ENCODE assay signal across 25 cellular contexts in the genomic region with DNA sequence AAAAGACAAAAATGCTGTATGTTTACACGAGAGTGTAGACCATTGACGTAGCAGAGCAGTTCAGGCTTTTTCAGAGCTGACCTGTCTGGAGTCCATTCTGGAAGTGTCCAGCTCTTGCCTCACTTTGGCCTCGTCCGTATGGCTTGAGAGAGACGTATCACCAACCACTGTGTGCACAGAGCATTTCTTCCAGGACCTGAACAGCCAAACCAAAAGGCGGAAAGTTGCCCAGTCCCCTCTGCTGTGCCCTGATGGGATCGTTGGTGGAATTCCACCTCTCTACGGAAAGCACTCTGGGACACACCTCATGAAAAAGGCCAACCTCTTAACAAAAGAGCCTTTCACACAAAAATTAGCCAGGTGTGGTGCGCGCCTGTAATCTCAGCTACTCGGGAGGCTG.
"Had no signal": no experiment of that assay in that cellular context is flagged by ENCODE, and none has a peak within 500 bp of the region (broad histone marks: within the 10 kb centered on the region; RNA-seq: fewer than 3 reads in every experiment).

No MANE protein-coding gene starts in this region.

- H3K36me3 ChIP-seq: breast epithelium, neural progenitor cell had no signal

- H3K27me3 ChIP-seq: breast epithelium, gastroesophageal sphincter, neural progenitor cell, stomach, tibial artery had no signal

- H3K4me1 ChIP-seq: breast epithelium, gastroesophageal sphincter, stomach had no signal

- H3K4me3 ChIP-seq: breast epithelium, gastroesophageal sphincter, neural progenitor cell, stomach, tibial artery had no signal

- H3K9ac ChIP-seq: neural progenitor cell had no signal

- H3K9me3 Mint-ChIP-seq: central memory CD8-positive, alpha-beta T cell; immature natural killer cell; memory B cell; naive thymus-derived CD4-positive, alpha-beta T cell; neural progenitor cell; stimulated activated naive B cell treated with anti-CD40 and anti-IgM and Interleukin-4, amounts not matched to agents 10 μg/mL and 1 μg/mL and 100 μg/mL, for 72 hours had no signal

- DNase-seq: activated CD4-positive, alpha-beta T cell treated with anti-CD3 and anti-CD28 coated beads for 4 hours; activated CD4-positive, alpha-beta T cell treated with anti-CD3 and anti-CD28 coated beads, Interleukin-2, amount 50 U/mL, for 4 hours; activated gamma-delta T cell treated with Interleukin-2 at 50 U/mL for 16 hours; activated naive CD4-positive, alpha-beta T cell treated with anti-CD3 and anti-CD28 coated beads, Interleukin-2, amount 50 U/mL, for 16 hours; effector CD8-positive, alpha-beta T cell; erythroblast; hypothalamus; immature natural killer cell; kidney; left colon; midbrain; naive thymus-derived CD4-positive, alpha-beta T cell; occipital lobe; posterior cingulate gyrus; right cardiac atrium; stimulated activated CD4-positive, alpha-beta T cell treated with anti-CD3 and anti-CD28 coated beads, Interleukin-15, amount 100 ng/mL, for 24 hours; stimulated activated CD4-positive, alpha-beta T cell treated with anti-CD3 and anti-CD28 coated beads, Interleukin-2, amount 100 ng/mL, for 24 hours; stimulated activated naive B cell treated with anti-CD40 and anti-IgM and Interleukin-4, amounts not matched to agents 10 μg/mL and 1 μg/mL and 100 μg/mL, for 72 hours; stomach; tibial artery had no signal

- H3K4me1 Mint-ChIP-seq: central memory CD8-positive, alpha-beta T cell; memory B cell had no signal

- H3K27ac ChIP-seq: breast epithelium, gastroesophageal sphincter, neural progenitor cell, stomach, tibial artery had no signal

- H3K27me3 Mint-ChIP-seq: central memory CD8-positive, alpha-beta T cell; memory B cell; naive thymus-derived CD4-positive, alpha-beta T cell; stimulated activated naive B cell treated with anti-CD40 and anti-IgM and Interleukin-4, amounts not matched to agents 10 μg/mL and 1 μg/mL and 100 μg/mL, for 72 hours had no signal

- ATAC-seq: gastroesophageal sphincter; left colon; naive thymus-derived CD4-positive, alpha-beta T cell; stimulated activated naive B cell treated with anti-CD40 and anti-IgM and Interleukin-4, amounts not matched to agents 10 μg/mL and 1 μg/mL and 100 μg/mL, for 72 hours had no signal

- H3K9me3 ChIP-seq: breast epithelium, gastroesophageal sphincter, stomach, tibial artery had no signal

- H3K4me3 Mint-ChIP-seq: central memory CD8-positive, alpha-beta T cell; immature natural killer cell; memory B cell; naive thymus-derived CD4-positive, alpha-beta T cell; neural progenitor cell; stimulated activated naive B cell treated with anti-CD40 and anti-IgM and Interleukin-4, amounts not matched to agents 10 μg/mL and 1 μg/mL and 100 μg/mL, for 72 hours had no signal

- H3K27ac Mint-ChIP-seq: immature natural killer cell; memory B cell; naive thymus-derived CD4-positive, alpha-beta T cell; neural progenitor cell; stimulated activated naive B cell treated with anti-CD40 and anti-IgM and Interleukin-4, amounts not matched to agents 10 μg/mL and 1 μg/mL and 100 μg/mL, for 72 hours had no signal
